ENCODE assay signal across 8 cellular contexts in the genomic region with DNA sequence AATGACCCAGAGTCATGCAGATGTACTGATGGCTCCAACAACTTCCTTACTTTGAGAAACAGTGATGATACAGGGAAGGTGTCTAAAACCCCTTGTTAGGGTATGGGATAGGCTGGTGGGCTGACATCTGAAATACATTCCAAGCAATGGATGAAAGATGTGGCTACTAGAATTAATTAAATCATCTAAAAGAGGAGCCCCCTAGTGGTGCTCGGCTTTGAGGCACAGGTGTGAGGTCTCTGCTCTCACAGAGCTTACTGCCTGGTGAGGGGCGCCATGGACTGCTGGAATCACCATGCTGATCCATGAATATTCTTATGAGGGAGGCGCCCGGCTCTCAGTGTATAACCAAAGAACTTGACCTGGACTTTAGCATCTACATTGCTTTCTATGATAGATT. TPM values are rescaled to one million over a fixed set of nuclear protein-coding genes. Genes with fewer than 3 reads are reported as not detected.
DNase-seq lines count a peak whose midpoint lies in the region; ATAC-seq and TF ChIP-seq lines count a peak whose summit lies in the region.

No MANE protein-coding gene starts in this region.

- H3K27ac ChIP-seq in Panc1 (ENCODE audit: low read length) (no peak overlapping the region), esophagus squamous epithelium (no peak overlapping the region), thyroid gland (no peak overlapping the region)

- 70 to 72% methylated on average over 1 to 4 of the region's 4 CpGs for WGBS in esophagus squamous epithelium, 2 donors
- 77 to 100% methylated on average over 1 to 4 of the region's 4 CpGs for WGBS in thyroid gland, 2 donors

- intact Hi-C loops in Panc1 (cut with micrococcal nuclease; ENCODE audit: unreplicated experiment) (loop anchor here (5.0 kb wide), 1 partner anchor 89 kb away; no protein-coding TSS in a partner anchor), esophagus squamous epithelium (cut with DNase I) (no loop called here), thyroid gland (cut with DNase I) (no loop called here)

- H3K27me3 ChIP-seq in Panc1 (ENCODE audit: control insufficient read depth, insufficient read depth, low read length), result no peaks in the 10 kb centered on the region
- no peaks in the 10 kb centered on the region for H3K27me3 ChIP-seq in esophagus squamous epithelium
- H3K27me3 ChIP-seq in thyroid gland, result no peaks in the 10 kb centered on the region

- no TSS peak for BruUV-seq in Panc1 (replicated peaks; lab: Mats Ljungman, UMichigan)

- no peak overlapping the region for H3K4me3 ChIP-seq in Panc1 (ENCODE audit: low read depth in 2 of 2, low read length in 2 of 2)
- H3K4me3 ChIP-seq in esophagus squamous epithelium, result no peak overlapping the region
- no peak overlapping the region for H3K4me3 ChIP-seq in thyroid gland (replicated peaks in 1 of 3)

- CTCF ChIA-PET in Panc1 (lab: Charles Lee), result interaction anchor here (0.5 to 1.2 kb wide), 4 partner anchors 12 to 498 kb away, joined by 3 to 10 read pairs (median 5); no protein-coding TSS in a partner anchor

- ATAC-seq in Panc1, result peak; percentile 73
- ATAC-seq in GM21367 (IDR thresholded peaks at IDR 0.05; ENCODE audit: unreplicated experiment), result no peak
- ATAC-seq in HG02884 (IDR thresholded peaks at IDR 0.05; ENCODE audit: unreplicated experiment), result no peak
- ATAC-seq in GM18858 (IDR thresholded peaks at IDR 0.05; ENCODE audit: unreplicated experiment), result no peak

- POLR2A ChIA-PET in Panc1 (lab: Charles Lee), result interaction anchor here (0.5 to 0.6 kb wide), 3 partner anchors 150 to 262 kb away, joined by 3 to 7 read pairs (median 6); no protein-coding TSS in a partner anchor

- peak; percentile 7 for DNase-seq in activated naive CD4-positive, alpha-beta T cell treated with Interleukin-2 at 50 U/mL for 16 hours
- no peak for DNase-seq in activated naive CD4-positive, alpha-beta T cell (lab: John Stamatoyannopoulos, UW)
- DNase-seq in Panc1 (ENCODE audit: low read depth, low spot score), result no peak
- DNase-seq in esophagus squamous epithelium (lab: John Stamatoyannopoulos, UW), result no peak
- peak; percentile 33 to 41 for DNase-seq in thyroid gland

- H3K36me3 ChIP-seq in Panc1 (ENCODE audit: control insufficient read depth, insufficient read depth, low read length) (no peaks in the 10 kb centered on the region), esophagus squamous epithelium (no peaks in the 10 kb centered on the region), thyroid gland (no peaks in the 10 kb centered on the region)

- no peaks in the 10 kb centered on the region for H3K4me1 ChIP-seq in Panc1 (ENCODE audit: control insufficient read depth, insufficient read depth, low read length)
- H3K4me1 ChIP-seq in esophagus squamous epithelium, result no peaks in the 10 kb centered on the region
- H3K4me1 ChIP-seq in thyroid gland, result no peaks in the 10 kb centered on the region

- in situ Hi-C loops in Panc1 (cut with HindIII; ENCODE audit: low pct_unique_long_range_greater_than_20kb, low sequenced_read_pairs), result no loop called here

- no peak for TF ChIP-seq POLR2A in esophagus squamous epithelium (IDR thresholded peaks at IDR 0.05)
- TF ChIP-seq POLR2A in thyroid gland (IDR thresholded peaks at IDR 0.05), result no peak

- H3K9me3 ChIP-seq in Panc1 (ENCODE audit: control insufficient read depth, insufficient read depth, low read depth, low read length), result no peaks in the 10 kb centered on the region
- no peaks in the 10 kb centered on the region for H3K9me3 ChIP-seq in esophagus squamous epithelium
- H3K9me3 ChIP-seq in thyroid gland, result no peaks in the 10 kb centered on the region

- peak; percentile 78 for TF ChIP-seq CTCF in Panc1 (IDR thresholded peaks at IDR 0.05)
- TF ChIP-seq CTCF in esophagus squamous epithelium (IDR thresholded peaks at IDR 0.05), result peak in 4 of 6 experiments; percentile 6 to 33 (median 23)
- peak in 2 of 6 experiments; percentile 9 to 46 for TF ChIP-seq CTCF in thyroid gland (IDR thresholded peaks at IDR 0.05)

RNA-seq across cellular contexts. Expression of a gene that starts 48.5 kb away (rescaled TPM):
- total RNA-seq in Panc1 (2021; ENCODE audit: unreplicated experiment), result 1.1 TPM
- 2.7 TPM for polyA plus RNA-seq in Panc1 (2012; ENCODE audit: insufficient read length)
- total RNA-seq in esophagus squamous epithelium, result 1 to 10 TPM; 1.1 to 6.3 (median 4.6) TPM
- 1 to 10 TPM in 1 of 4 donors, under 1 TPM in 2, not detected in 1; under 0.01 to 3.0 (median 0.13) TPM for total RNA-seq in thyroid gland

Comparison
In these comparisons a context has a peak if more than half of its experiments do, and no peak if none do; other contexts are left out.
1. DNase-seq: peak in activated naive CD4-positive, alpha-beta T cell treated with Interleukin-2 at 50 U/mL for 16 hours (single experiment) and thyroid gland (2 of 2); none in activated naive CD4-positive, alpha-beta T cell (0 of 4), Panc1 (single experiment) and esophagus squamous epithelium (single experiment).